In genomic region chr2:152098798-152099654, GRCh38 we compare ENCODE assay signal across 8 cellular contexts. TPM values are rescaled to one million over a fixed set of nuclear protein-coding genes. Genes with fewer than 3 reads are reported as not detected.
DNase-seq lines count a peak whose midpoint lies in the region; ATAC-seq and TF ChIP-seq lines count a peak whose summit lies in the region.

TSS of gene CACNB4 (minus strand) at chr2:152099044.

- H3K36me3 ChIP-seq in CD8-positive, alpha-beta T cell (ENCODE audit: insufficient read depth, low read length): no peaks in the 10 kb centered on the region

- DNase-seq in CD8-positive, alpha-beta T cell: no peak
- DNase-seq in NCI-H526 treated with DMSO at 0.1 percent for 48 hours (lab: John Stamatoyannopoulos, UW) (peak; percentile 27), islet precursor cell (peak; percentile 62), midbrain (lab: John Stamatoyannopoulos, UW) (no peak)

- H3K27ac ChIP-seq in CD8-positive, alpha-beta T cell (ENCODE audit: low read depth, low read length): no peak within 1 kb of the TSS

- H3K4me3 ChIP-seq in CD8-positive, alpha-beta T cell (ENCODE audit: low read depth, low read length): peak within 1 kb of the TSS; percentile 53

- TF ChIP-seq CTCF in CD8-positive, alpha-beta T cell (IDR thresholded peaks at IDR 0.05): no peak
- TF ChIP-seq CTCF in brain (conservative IDR thresholded peaks at IDR 0.05): no peak

- peaks cover 44% of the 10 kb centered on the region for H3K27me3 Mint-ChIP-seq in CD8-positive, alpha-beta T cell (ENCODE audit: low read depth)
- H3K27me3 Mint-ChIP-seq in brain: peaks cover 40% of the 10 kb centered on the region
- H3K27me3 Mint-ChIP-seq in stimulated activated memory B cell treated with anti-CD40 and anti-IgM and Interleukin-4, amounts not matched to agents 10 μg/mL and 1 μg/mL and 100 μg/mL, for 72 hours: peaks cover 45% of the 10 kb centered on the region

- peak within 1 kb of the TSS; percentile 83 for H3K4me3 Mint-ChIP-seq in CD8-positive, alpha-beta T cell
- peak within 1 kb of the TSS; percentile 92 to 99 (median 97) for H3K4me3 Mint-ChIP-seq in brain
- peak within 1 kb of the TSS; percentile 88 for H3K4me3 Mint-ChIP-seq in stimulated activated memory B cell treated with anti-CD40 and anti-IgM and Interleukin-4, amounts not matched to agents 10 μg/mL and 1 μg/mL and 100 μg/mL, for 72 hours

- CTCF ChIA-PET in CD8-positive, alpha-beta T cell (lab: Charles Lee): no interaction called here

- POLR2A ChIA-PET in CD8-positive, alpha-beta T cell (lab: Charles Lee): no interaction called here

- H3K9me3 Mint-ChIP-seq in CD8-positive, alpha-beta T cell: no peaks in the 10 kb centered on the region
- H3K9me3 Mint-ChIP-seq in brain: no peaks in the 10 kb centered on the region
- H3K9me3 Mint-ChIP-seq in stimulated activated memory B cell treated with anti-CD40 and anti-IgM and Interleukin-4, amounts not matched to agents 10 μg/mL and 1 μg/mL and 100 μg/mL, for 72 hours: peaks cover 2% of the 10 kb centered on the region

- no peaks in the 10 kb centered on the region for H3K36me3 Mint-ChIP-seq in CD8-positive, alpha-beta T cell
- no peaks in the 10 kb centered on the region for H3K36me3 Mint-ChIP-seq in brain
- H3K36me3 Mint-ChIP-seq in stimulated activated memory B cell treated with anti-CD40 and anti-IgM and Interleukin-4, amounts not matched to agents 10 μg/mL and 1 μg/mL and 100 μg/mL, for 72 hours: no peaks in the 10 kb centered on the region

- intact Hi-C loops in CD8-positive, alpha-beta T cell (cut with DNase I, micrococcal nuclease): no loop called here

- no peak for ATAC-seq in CD8-positive, alpha-beta T cell
- ATAC-seq in GM19351 (IDR thresholded peaks at IDR 0.05; ENCODE audit: unreplicated experiment): peak; percentile 32
- peak; percentile 72 for ATAC-seq in stimulated activated memory B cell treated with anti-CD40 and anti-IgM and Interleukin-4, amounts not matched to agents 10 μg/mL and 1 μg/mL and 100 μg/mL, for 72 hours
- ATAC-seq in HG03039 (IDR thresholded peaks at IDR 0.05; ENCODE audit: unreplicated experiment): no peak

- H3K27ac Mint-ChIP-seq in CD8-positive, alpha-beta T cell: peak within 1 kb of the TSS; percentile 43
- peak within 1 kb of the TSS; percentile 66 to 91 (median 81) for H3K27ac Mint-ChIP-seq in brain
- peak within 1 kb of the TSS; percentile 52 for H3K27ac Mint-ChIP-seq in stimulated activated memory B cell treated with anti-CD40 and anti-IgM and Interleukin-4, amounts not matched to agents 10 μg/mL and 1 μg/mL and 100 μg/mL, for 72 hours

- H3K27me3 ChIP-seq in CD8-positive, alpha-beta T cell (ENCODE audit: insufficient read depth, low read length): peaks cover 22% of the 10 kb centered on the region

- no peaks in the 10 kb centered on the region for H3K9me3 ChIP-seq in CD8-positive, alpha-beta T cell (ENCODE audit: low read length)

- peaks cover 11% of the 10 kb centered on the region for H3K4me1 ChIP-seq in CD8-positive, alpha-beta T cell (ENCODE audit: insufficient read depth, low read length)

- peaks cover 16% of the 10 kb centered on the region for H3K4me1 Mint-ChIP-seq in CD8-positive, alpha-beta T cell (ENCODE audit: low read depth)
- H3K4me1 Mint-ChIP-seq in brain: peaks cover 27% of the 10 kb centered on the region
- peaks cover 29% of the 10 kb centered on the region for H3K4me1 Mint-ChIP-seq in stimulated activated memory B cell treated with anti-CD40 and anti-IgM and Interleukin-4, amounts not matched to agents 10 μg/mL and 1 μg/mL and 100 μg/mL, for 72 hours

RNA-seq across cellular contexts. Expression of gene CACNB4, which starts in this region (rescaled TPM):
- total RNA-seq in CD8-positive, alpha-beta T cell: under 1 TPM; 0.17 to 0.35 TPM
- 1.1 TPM for polyA plus RNA-seq in brain (ENCODE audit: insufficient read depth, low read depth, low replicate concordance)

Comparison
In these comparisons a context has a peak if more than half of its experiments do, and no peak if none do; other contexts are left out.
1. ATAC-seq: peak in GM19351 (single experiment) and stimulated activated memory B cell treated with anti-CD40 and anti-IgM and Interleukin-4, amounts not matched to agents 10 μg/mL and 1 μg/mL and 100 μg/mL, for 72 hours (single experiment); none in CD8-positive, alpha-beta T cell (single experiment) and HG03039 (single experiment).
2. DNase-seq: peak in NCI-H526 treated with DMSO at 0.1 percent for 48 hours (single experiment) and islet precursor cell (single experiment); none in CD8-positive, alpha-beta T cell (0 of 7) and midbrain (single experiment).
3. Peak in every context shown above with its lines, with median percentiles within 50 percentile points of each other: H3K27ac Mint-ChIP-seq and H3K4me3 Mint-ChIP-seq.